ENCODE assay signal across 2 cellular contexts in genomic region chr1:64537942-64538341, GRCh38.
TF ChIP-seq lines count a peak whose summit lies in the region.

No MANE protein-coding gene starts in this region.

TF ChIP-seq in HEK293, 187 proteins besides CTCF, POLR2A, EP300 and RAD21 (continued from another document and continues in another):
- TF ChIP-seq ZBTB44 (tag by site-specific recombination; IDR thresholded peaks at IDR 0.05) = 0 out of 2 replicates have a peak, but pooled peaks have one; percentile 5
- TF ChIP-seq GLIS2 (tag by site-specific recombination; IDR thresholded peaks at IDR 0.05) = no peak
- TF ChIP-seq ZNF785 (tag by site-specific recombination; IDR thresholded peaks at IDR 0.05) = no peak
- TF ChIP-seq HOXC10 (CRISPR knock-in tag; IDR thresholded peaks at IDR 0.05) = no peak
- no peak for TF ChIP-seq MEIS1 (CRISPR knock-in tag; IDR thresholded peaks at IDR 0.05; ENCODE audit: borderline replicate concordance)
- TF ChIP-seq ZNF76 (tag by site-specific recombination; IDR thresholded peaks at IDR 0.05; ENCODE audit: borderline replicate concordance, low read depth) = no peak
- TF ChIP-seq, protein P1, sequence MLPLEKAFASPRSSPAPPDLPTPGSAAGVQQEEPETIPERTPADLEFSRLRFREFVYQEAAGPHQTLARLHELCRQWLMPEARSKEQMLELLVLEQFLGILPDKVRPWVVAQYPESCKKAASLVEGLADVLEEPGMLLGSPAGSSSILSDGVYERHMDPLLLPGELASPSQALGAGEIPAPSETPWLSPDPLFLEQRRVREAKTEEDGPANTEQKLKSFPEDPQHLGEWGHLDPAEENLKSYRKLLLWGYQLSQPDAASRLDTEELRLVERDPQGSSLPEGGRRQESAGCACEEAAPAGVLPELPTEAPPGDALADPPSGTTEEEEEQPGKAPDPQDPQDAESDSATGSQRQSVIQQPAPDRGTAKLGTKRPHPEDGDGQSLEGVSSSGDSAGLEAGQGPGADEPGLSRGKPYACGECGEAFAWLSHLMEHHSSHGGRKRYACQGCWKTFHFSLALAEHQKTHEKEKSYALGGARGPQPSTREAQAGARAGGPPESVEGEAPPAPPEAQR (tag by site-specific recombination; IDR thresholded peaks at IDR 0.05) = no peak
- TF ChIP-seq ZBTB11 (tag by site-specific recombination; conservative IDR thresholded peaks at IDR 0.05; ENCODE audit: low read depth) = no peak
- peak; percentile 38; the same call in 1 of the 2 replicates for TF ChIP-seq ZNF341 (tag by site-specific recombination; IDR thresholded peaks at IDR 0.05; ENCODE audit: low read depth)
- no peak for TF ChIP-seq ZNF621 (tag by site-specific recombination; IDR thresholded peaks at IDR 0.05)
- no peak for TF ChIP-seq ZNF121 (tag by site-specific recombination; IDR thresholded peaks at IDR 0.05)
- no peak for TF ChIP-seq ZNF433 (tag by site-specific recombination; IDR thresholded peaks at IDR 0.05; ENCODE audit: low read depth)
- no peak for TF ChIP-seq MZF1 (tag by site-specific recombination; IDR thresholded peaks at IDR 0.05; ENCODE audit: borderline replicate concordance)
- no peak for TF ChIP-seq ZNF114 (tag by site-specific recombination; IDR thresholded peaks at IDR 0.05)
- peak; percentile 56; the same call in 1 of the 2 replicates for TF ChIP-seq WT1 (tag by site-specific recombination; IDR thresholded peaks at IDR 0.05)
- TF ChIP-seq ZNF350 (tag by site-specific recombination; IDR thresholded peaks at IDR 0.05) = no peak
- peak; percentile 66 for TF ChIP-seq ZNF600 (tag by site-specific recombination; IDR thresholded peaks at IDR 0.05)
- no peak for TF ChIP-seq ZBTB10 (tag by site-specific recombination; IDR thresholded peaks at IDR 0.05)
- TF ChIP-seq KLF17 (tag by site-specific recombination; IDR thresholded peaks at IDR 0.05) = no peak

TF ChIP-seq in neural cell, 6 proteins besides CTCF, POLR2A, EP300 and RAD21:
- TF ChIP-seq MXI1 (conservative IDR thresholded peaks at IDR 0.05; ENCODE audit: poor library complexity, severe bottlenecking) (no peak), POLR2AphosphoS5 (IDR thresholded peaks at IDR 0.05) (peak; percentile 56)
